ENCODE assay signal across 26 cellular contexts in the genomic region with DNA sequence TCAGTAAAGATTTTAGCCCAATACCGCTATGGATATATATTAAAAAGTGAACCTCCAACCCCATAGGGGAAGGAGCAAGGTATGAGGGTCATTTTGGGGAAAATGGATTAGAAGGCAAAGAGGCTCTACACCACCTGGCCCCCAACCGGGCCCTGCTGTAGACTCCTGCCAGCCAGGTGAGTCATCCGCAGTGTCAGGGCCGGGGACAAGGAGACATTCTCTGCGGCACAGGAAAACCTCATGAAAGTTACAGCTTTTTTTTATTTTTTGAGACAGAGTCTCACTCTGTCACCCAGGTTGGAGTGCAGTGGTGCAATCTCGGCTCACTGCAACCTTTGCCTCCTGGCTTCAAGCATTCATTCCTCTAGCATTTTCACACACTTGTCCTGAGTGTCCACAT. TPM values are rescaled to one million over a fixed set of nuclear protein-coding genes. Genes with fewer than 3 reads are reported as not detected.
"Had no signal": no experiment of that assay in that cellular context is flagged by ENCODE, and none has a peak within 500 bp of the region (broad histone marks: within the 10 kb centered on the region; RNA-seq: fewer than 3 reads in every experiment).

No MANE protein-coding gene starts in this region.

- DNase-seq: activated CD4-positive, alpha-beta memory T cell treated with anti-CD3 and anti-CD28 coated beads, Interleukin-2, amount 10 ng/mL, durations not matched to agents 7 days and 5 days; activated CD4-positive, alpha-beta T cell treated with anti-CD3 and anti-CD28 coated beads for 36 hours; activated CD4-positive, alpha-beta T cell treated with anti-CD3 and anti-CD28 coated beads, Interleukin-2, amount 50 U/mL, for 1 hour; activated CD8-positive, alpha-beta memory T cell treated with anti-CD3 and anti-CD28 coated beads, Interleukin-2, amount 50 U/mL, for 48 hours; activated effector memory CD4-positive, alpha-beta T cell treated with Interleukin-2 at 50 U/mL for 16 hours; activated naive CD4-positive, alpha-beta T cell treated with anti-CD3 and anti-CD28 coated beads for 36 hours; activated T-cell treated with anti-CD3 and anti-CD28 coated beads, Interleukin-2, amount 50 U/mL, for 1 hour; anterior cingulate cortex; caudate nucleus; IMR-90; Kasumi-1; KBM-7; NCI-H1105 treated with DMSO at 0.1 percent for 48 hours; NCI-H1436 treated with DMSO at 0.1 percent for 48 hours; NCI-H187; NCI-H2081; NCI-H510A treated with DMSO at 0.1 percent for 48 hours; NCI-H69; Peyer's patch; SHP77; SW 1271; WERI-Rb-1 had no signal

- H3K27me3 Mint-ChIP-seq: activated CD4-positive, alpha-beta memory T cell treated with anti-CD3 and anti-CD28 coated beads, Interleukin-2, amount 10 ng/mL, durations not matched to agents 7 days and 5 days; activated CD4-positive, alpha-beta T cell treated with anti-CD3 and anti-CD28 coated beads for 36 hours; activated naive CD8-positive, alpha-beta T cell had no signal

- H3K27ac ChIP-seq: adrenal gland, Peyer's patch, SJSA1, WERI-Rb-1 had no signal

- H3K4me3 ChIP-seq: adrenal gland, Peyer's patch, SJSA1 had no signal

- H3K36me3 Mint-ChIP-seq: activated naive CD8-positive, alpha-beta T cell had no signal

- ATAC-seq: activated CD4-positive, alpha-beta T cell treated with anti-CD3 and anti-CD28 coated beads for 36 hours; SK-N-SH treated with all-trans-retinoic acid at 6 μM for 48 hours had no signal

- H3K36me3 ChIP-seq: adrenal gland, Peyer's patch, SJSA1, WERI-Rb-1 had no signal

- H3K9me3 ChIP-seq: adrenal gland, Peyer's patch, SJSA1 had no signal

- H3K27me3 ChIP-seq: adrenal gland, Peyer's patch had no signal

- H3K4me1 Mint-ChIP-seq: activated CD4-positive, alpha-beta memory T cell treated with anti-CD3 and anti-CD28 coated beads, Interleukin-2, amount 10 ng/mL, durations not matched to agents 7 days and 5 days had no signal

- H3K27ac Mint-ChIP-seq: activated CD4-positive, alpha-beta memory T cell treated with anti-CD3 and anti-CD28 coated beads, Interleukin-2, amount 10 ng/mL, durations not matched to agents 7 days and 5 days; activated CD4-positive, alpha-beta T cell treated with anti-CD3 and anti-CD28 coated beads for 36 hours; activated naive CD4-positive, alpha-beta T cell treated with anti-CD3 and anti-CD28 coated beads for 36 hours; activated naive CD8-positive, alpha-beta T cell had no signal

- H3K4me3 Mint-ChIP-seq: activated CD4-positive, alpha-beta memory T cell treated with anti-CD3 and anti-CD28 coated beads, Interleukin-2, amount 10 ng/mL, durations not matched to agents 7 days and 5 days; activated CD4-positive, alpha-beta T cell treated with anti-CD3 and anti-CD28 coated beads for 36 hours; activated naive CD4-positive, alpha-beta T cell treated with anti-CD3 and anti-CD28 coated beads for 36 hours; activated naive CD8-positive, alpha-beta T cell had no signal

- H3K4me1 ChIP-seq: adrenal gland, Peyer's patch, SJSA1 had no signal

RNA-seq across cellular contexts. Expression of gene ZFR2, which starts 32.0 kb away (rescaled TPM):
- total RNA-seq: IMR-90, Peyer's patch, SJSA1 had no signal

RNA-seq across cellular contexts. Expression of gene ATCAY, which starts 43.6 kb away (rescaled TPM):
- total RNA-seq: activated CD4-positive, alpha-beta memory T cell treated with anti-CD3 and anti-CD28 coated beads, Interleukin-2, amount 10 ng/mL, durations not matched to agents 7 days and 5 days had no signal

RNA-seq across cellular contexts. Expression of gene MATK, which starts 50.7 kb away (rescaled TPM):
- total RNA-seq: IMR-90, SJSA1 had no signal
